2 cellular contexts compared by ENCODE assay signal in the genomic region with DNA sequence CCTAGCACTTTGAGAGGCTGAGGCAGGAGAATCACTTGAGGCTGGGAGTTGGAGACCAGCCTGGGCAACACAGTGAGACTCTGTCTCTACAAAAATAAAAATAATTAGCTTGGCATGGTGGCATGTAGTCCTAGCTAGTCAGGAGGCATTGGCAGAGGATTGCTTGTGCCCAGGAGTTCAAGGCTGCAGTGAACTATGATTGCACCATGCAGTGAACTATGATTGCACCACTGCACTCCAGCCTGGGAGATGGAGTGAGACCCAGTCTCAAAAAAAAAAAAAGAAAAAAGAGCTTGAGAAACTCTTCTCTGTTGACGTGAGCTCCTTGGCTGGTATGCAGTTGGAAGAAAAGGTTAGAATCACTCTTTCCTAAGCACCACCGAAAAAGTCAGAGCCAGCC.
TF ChIP-seq lines count a peak whose summit lies in the region.

No MANE protein-coding gene starts in this region.

TF ChIP-seq in liver, 16 proteins besides CTCF, POLR2A, EP300 and RAD21 (continued from another document):
- TF ChIP-seq, protein P1, sequence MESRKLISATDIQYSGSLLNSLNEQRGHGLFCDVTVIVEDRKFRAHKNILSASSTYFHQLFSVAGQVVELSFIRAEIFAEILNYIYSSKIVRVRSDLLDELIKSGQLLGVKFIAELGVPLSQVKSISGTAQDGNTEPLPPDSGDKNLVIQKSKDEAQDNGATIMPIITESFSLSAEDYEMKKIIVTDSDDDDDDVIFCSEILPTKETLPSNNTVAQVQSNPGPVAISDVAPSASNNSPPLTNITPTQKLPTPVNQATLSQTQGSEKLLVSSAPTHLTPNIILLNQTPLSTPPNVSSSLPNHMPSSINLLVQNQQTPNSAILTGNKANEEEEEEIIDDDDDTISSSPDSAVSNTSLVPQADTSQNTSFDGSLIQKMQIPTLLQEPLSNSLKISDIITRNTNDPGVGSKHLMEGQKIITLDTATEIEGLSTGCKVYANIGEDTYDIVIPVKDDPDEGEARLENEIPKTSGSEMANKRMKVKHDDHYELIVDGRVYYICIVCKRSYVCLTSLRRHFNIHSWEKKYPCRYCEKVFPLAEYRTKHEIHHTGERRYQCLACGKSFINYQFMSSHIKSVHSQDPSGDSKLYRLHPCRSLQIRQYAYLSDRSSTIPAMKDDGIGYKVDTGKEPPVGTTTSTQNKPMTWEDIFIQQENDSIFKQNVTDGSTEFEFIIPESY (IDR thresholded peaks at IDR 0.05), result peak; percentile 25
- no peak for TF ChIP-seq ATF3 (IDR thresholded peaks at IDR 0.05)
- TF ChIP-seq TAF1 (conservative IDR thresholded peaks at IDR 0.05), result no peak
- TF ChIP-seq RXRA (IDR thresholded peaks at IDR 0.05), result peak; percentile 92
- no peak for TF ChIP-seq NR2F2 (IDR thresholded peaks at IDR 0.05)
- peak; percentile 33 for TF ChIP-seq FOXA1 (IDR thresholded peaks at IDR 0.05)
- peak; percentile 76 to 84 for TF ChIP-seq HNF4A (conservative IDR thresholded peaks at IDR 0.05)
- TF ChIP-seq, protein P2, sequence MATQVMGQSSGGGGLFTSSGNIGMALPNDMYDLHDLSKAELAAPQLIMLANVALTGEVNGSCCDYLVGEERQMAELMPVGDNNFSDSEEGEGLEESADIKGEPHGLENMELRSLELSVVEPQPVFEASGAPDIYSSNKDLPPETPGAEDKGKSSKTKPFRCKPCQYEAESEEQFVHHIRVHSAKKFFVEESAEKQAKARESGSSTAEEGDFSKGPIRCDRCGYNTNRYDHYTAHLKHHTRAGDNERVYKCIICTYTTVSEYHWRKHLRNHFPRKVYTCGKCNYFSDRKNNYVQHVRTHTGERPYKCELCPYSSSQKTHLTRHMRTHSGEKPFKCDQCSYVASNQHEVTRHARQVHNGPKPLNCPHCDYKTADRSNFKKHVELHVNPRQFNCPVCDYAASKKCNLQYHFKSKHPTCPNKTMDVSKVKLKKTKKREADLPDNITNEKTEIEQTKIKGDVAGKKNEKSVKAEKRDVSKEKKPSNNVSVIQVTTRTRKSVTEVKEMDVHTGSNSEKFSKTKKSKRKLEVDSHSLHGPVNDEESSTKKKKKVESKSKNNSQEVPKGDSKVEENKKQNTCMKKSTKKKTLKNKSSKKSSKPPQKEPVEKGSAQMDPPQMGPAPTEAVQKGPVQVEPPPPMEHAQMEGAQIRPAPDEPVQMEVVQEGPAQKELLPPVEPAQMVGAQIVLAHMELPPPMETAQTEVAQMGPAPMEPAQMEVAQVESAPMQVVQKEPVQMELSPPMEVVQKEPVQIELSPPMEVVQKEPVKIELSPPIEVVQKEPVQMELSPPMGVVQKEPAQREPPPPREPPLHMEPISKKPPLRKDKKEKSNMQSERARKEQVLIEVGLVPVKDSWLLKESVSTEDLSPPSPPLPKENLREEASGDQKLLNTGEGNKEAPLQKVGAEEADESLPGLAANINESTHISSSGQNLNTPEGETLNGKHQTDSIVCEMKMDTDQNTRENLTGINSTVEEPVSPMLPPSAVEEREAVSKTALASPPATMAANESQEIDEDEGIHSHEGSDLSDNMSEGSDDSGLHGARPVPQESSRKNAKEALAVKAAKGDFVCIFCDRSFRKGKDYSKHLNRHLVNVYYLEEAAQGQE (IDR thresholded peaks at IDR 0.05), result peak; percentile 48
- no peak for TF ChIP-seq EGR1 (IDR thresholded peaks at IDR 0.05; ENCODE audit: low read depth in 2 of 2)
- no peak for TF ChIP-seq FOXA2 (IDR thresholded peaks at IDR 0.05)
- TF ChIP-seq GABPA (IDR thresholded peaks at IDR 0.05 in 1 of 2, conservative IDR thresholded peaks at IDR 0.05 in 1 of 2), result no peak
- TF ChIP-seq JUND (IDR thresholded peaks at IDR 0.05), result peak in 1 of 2 donors; percentile 46
TF ChIP-seq in liver: peak in this region for 10.

TF ChIP-seq in HepG2, 621 proteins besides CTCF, POLR2A, EP300 and RAD21 (continued from another document):
- TF ChIP-seq, protein P3, sequence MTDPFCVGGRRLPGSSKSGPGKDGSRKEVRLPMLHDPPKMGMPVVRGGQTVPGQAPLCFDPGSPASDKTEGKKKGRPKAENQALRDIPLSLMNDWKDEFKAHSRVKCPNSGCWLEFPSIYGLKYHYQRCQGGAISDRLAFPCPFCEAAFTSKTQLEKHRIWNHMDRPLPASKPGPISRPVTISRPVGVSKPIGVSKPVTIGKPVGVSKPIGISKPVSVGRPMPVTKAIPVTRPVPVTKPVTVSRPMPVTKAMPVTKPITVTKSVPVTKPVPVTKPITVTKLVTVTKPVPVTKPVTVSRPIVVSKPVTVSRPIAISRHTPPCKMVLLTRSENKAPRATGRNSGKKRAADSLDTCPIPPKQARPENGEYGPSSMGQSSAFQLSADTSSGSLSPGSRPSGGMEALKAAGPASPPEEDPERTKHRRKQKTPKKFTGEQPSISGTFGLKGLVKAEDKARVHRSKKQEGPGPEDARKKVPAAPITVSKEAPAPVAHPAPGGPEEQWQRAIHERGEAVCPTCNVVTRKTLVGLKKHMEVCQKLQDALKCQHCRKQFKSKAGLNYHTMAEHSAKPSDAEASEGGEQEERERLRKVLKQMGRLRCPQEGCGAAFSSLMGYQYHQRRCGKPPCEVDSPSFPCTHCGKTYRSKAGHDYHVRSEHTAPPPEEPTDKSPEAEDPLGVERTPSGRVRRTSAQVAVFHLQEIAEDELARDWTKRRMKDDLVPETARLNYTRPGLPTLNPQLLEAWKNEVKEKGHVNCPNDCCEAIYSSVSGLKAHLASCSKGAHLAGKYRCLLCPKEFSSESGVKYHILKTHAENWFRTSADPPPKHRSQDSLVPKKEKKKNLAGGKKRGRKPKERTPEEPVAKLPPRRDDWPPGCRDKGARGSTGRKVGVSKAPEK (CRISPR knock-in tag; IDR thresholded peaks at IDR 0.05; ENCODE audit: borderline replicate concordance), result no peak
- TF ChIP-seq PHF8 (CRISPR knock-in tag; IDR thresholded peaks at IDR 0.05) (no peak), NFIB (CRISPR knock-in tag; IDR thresholded peaks at IDR 0.05; ENCODE audit: borderline replicate concordance) (no peak), BORCS8-MEF2B (CRISPR knock-in tag; IDR thresholded peaks at IDR 0.05) (no peak), CREBL2 (CRISPR knock-in tag; IDR thresholded peaks at IDR 0.05; ENCODE audit: borderline replicate concordance) (no peak)
- TF ChIP-seq, protein P4, sequence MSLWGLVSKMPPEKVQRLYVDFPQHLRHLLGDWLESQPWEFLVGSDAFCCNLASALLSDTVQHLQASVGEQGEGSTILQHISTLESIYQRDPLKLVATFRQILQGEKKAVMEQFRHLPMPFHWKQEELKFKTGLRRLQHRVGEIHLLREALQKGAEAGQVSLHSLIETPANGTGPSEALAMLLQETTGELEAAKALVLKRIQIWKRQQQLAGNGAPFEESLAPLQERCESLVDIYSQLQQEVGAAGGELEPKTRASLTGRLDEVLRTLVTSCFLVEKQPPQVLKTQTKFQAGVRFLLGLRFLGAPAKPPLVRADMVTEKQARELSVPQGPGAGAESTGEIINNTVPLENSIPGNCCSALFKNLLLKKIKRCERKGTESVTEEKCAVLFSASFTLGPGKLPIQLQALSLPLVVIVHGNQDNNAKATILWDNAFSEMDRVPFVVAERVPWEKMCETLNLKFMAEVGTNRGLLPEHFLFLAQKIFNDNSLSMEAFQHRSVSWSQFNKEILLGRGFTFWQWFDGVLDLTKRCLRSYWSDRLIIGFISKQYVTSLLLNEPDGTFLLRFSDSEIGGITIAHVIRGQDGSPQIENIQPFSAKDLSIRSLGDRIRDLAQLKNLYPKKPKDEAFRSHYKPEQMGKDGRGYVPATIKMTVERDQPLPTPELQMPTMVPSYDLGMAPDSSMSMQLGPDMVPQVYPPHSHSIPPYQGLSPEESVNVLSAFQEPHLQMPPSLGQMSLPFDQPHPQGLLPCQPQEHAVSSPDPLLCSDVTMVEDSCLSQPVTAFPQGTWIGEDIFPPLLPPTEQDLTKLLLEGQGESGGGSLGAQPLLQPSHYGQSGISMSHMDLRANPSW (CRISPR knock-in tag; IDR thresholded peaks at IDR 0.05; ENCODE audit: borderline replicate concordance), result no peak
